Comparison of ENCODE assay signal across 13 cellular contexts in genomic region chr1:25064465-25065238, GRCh38.
A peak's percentile ranks its signal among the peaks of the same experiment; 100 is the strongest.
DNase-seq lines count a peak whose midpoint lies in the region; ATAC-seq and TF ChIP-seq lines count a peak whose summit lies in the region.
"Had no signal": no experiment of that assay in that cellular context is flagged by ENCODE, and none has a peak within 500 bp of the region (broad histone marks: within the 10 kb centered on the region; RNA-seq: fewer than 3 reads in every experiment).

No MANE protein-coding gene starts in this region.

- no peak for TF ChIP-seq CTCF in chondrocyte (IDR thresholded peaks at IDR 0.05)

- H3K36me3 Mint-ChIP-seq in activated CD8-positive, alpha-beta memory T cell treated with anti-CD3 and anti-CD28 coated beads, Interleukin-2, amount 10 ng/mL, durations not matched to agents 7 days and 5 days = no peaks in the 10 kb centered on the region
- H3K36me3 Mint-ChIP-seq in T-cell (no peaks in the 10 kb centered on the region), chondrocyte (ENCODE audit: low read depth) (no peaks in the 10 kb centered on the region)

- peak; percentile 67 for ATAC-seq in activated CD8-positive, alpha-beta memory T cell treated with anti-CD3 and anti-CD28 coated beads, Interleukin-2, amount 10 ng/mL, durations not matched to agents 7 days and 5 days
- ATAC-seq in T-cell (replicated peaks in 1 of 4) = peak in 2 of 4 experiments; percentile 54 to 62

- H3K27me3 Mint-ChIP-seq in activated CD8-positive, alpha-beta memory T cell treated with anti-CD3 and anti-CD28 coated beads, Interleukin-2, amount 10 ng/mL, durations not matched to agents 7 days and 5 days = peaks cover 30% of the 10 kb centered on the region
- H3K27me3 Mint-ChIP-seq in T-cell (no peaks in the 10 kb centered on the region), chondrocyte (ENCODE audit: low read depth) (peaks cover 14% of the 10 kb centered on the region)

- no peak overlapping the region for H3K4me3 Mint-ChIP-seq in activated CD8-positive, alpha-beta memory T cell treated with anti-CD3 and anti-CD28 coated beads, Interleukin-2, amount 10 ng/mL, durations not matched to agents 7 days and 5 days
- peak overlapping the region in 1 of 3 donors; percentile 7 for H3K4me3 Mint-ChIP-seq in T-cell
- H3K4me3 Mint-ChIP-seq in chondrocyte (ENCODE audit: unreplicated experiment) = no peak overlapping the region
- H3K4me3 Mint-ChIP-seq: nephron had no signal

- H3K4me1 Mint-ChIP-seq in activated CD8-positive, alpha-beta memory T cell treated with anti-CD3 and anti-CD28 coated beads, Interleukin-2, amount 10 ng/mL, durations not matched to agents 7 days and 5 days = peaks cover 35% of the 10 kb centered on the region
- peaks cover 0 to 30% (median 30%) of the 10 kb centered on the region in 3 donors for H3K4me1 Mint-ChIP-seq in T-cell
- peaks cover 9% of the 10 kb centered on the region for H3K4me1 Mint-ChIP-seq in chondrocyte (ENCODE audit: low read depth)

- POLR2A ChIA-PET in T-cell (lab: Charles Lee) = interaction anchor here (0.5 to 1.2 kb wide), 3 partner anchors 42 to 163 kb away, joined by 3 to 4 read pairs (median 3); no protein-coding TSS in a partner anchor

- no peaks in the 10 kb centered on the region for H3K9me3 Mint-ChIP-seq in activated CD8-positive, alpha-beta memory T cell treated with anti-CD3 and anti-CD28 coated beads, Interleukin-2, amount 10 ng/mL, durations not matched to agents 7 days and 5 days (ENCODE audit: low read depth)
- H3K9me3 Mint-ChIP-seq in T-cell = no peaks in the 10 kb centered on the region
- H3K9me3 Mint-ChIP-seq in chondrocyte (ENCODE audit: low read depth) = no peaks in the 10 kb centered on the region
- H3K9me3 Mint-ChIP-seq: nephron had no signal

- peak; percentile 69 for DNase-seq in activated CD8-positive, alpha-beta memory T cell treated with anti-CD3 and anti-CD28 coated beads, Interleukin-2, amount 10 ng/mL, durations not matched to agents 7 days and 5 days
- DNase-seq in activated CD8-positive, alpha-beta memory T cell treated with anti-CD3 and anti-CD28 coated beads, Interleukin-2, amount 50 U/mL, for 48 hours = no peak
- DNase-seq in T-cell (peak in 31 of 34 experiments; percentile 8 to 62 (median 27)), chondrocyte (ENCODE audit: low spot score) (peak; percentile 20), NCI-H2196 treated with DMSO at 0.1 percent for 48 hours (lab: John Stamatoyannopoulos, UW; ENCODE audit: unreplicated experiment) (no peak), NCI-H446 (lab: John Stamatoyannopoulos, UW) (no peak), cerebellar nuclear complex (lab: John Stamatoyannopoulos, UW) (no peak)
- peak; percentile 50 for DNase-seq in stimulated activated CD8-positive, alpha-beta memory T cell treated with anti-CD3 and anti-CD28 coated beads, Interleukin-4, amount 100 ng/mL, for 48 hours
- DNase-seq: ACHN, heart right ventricle, left ventricle myocardium inferior, NCI-H2171 treated with DMSO at 0.1 percent for 48 hours had no signal

- CTCF ChIA-PET in activated CD8-positive, alpha-beta memory T cell treated with anti-CD3 and anti-CD28 coated beads, Interleukin-2, amount 10 ng/mL, durations not matched to agents 7 days and 5 days (lab: Charles Lee) = interaction anchor here (1.0 to 4.5 kb wide), 12 partner anchors 23 to 217 kb away, joined by 3 to 24 read pairs (median 4); no protein-coding TSS in a partner anchor
- CTCF ChIA-PET in T-cell (lab: Charles Lee) = interaction anchor here in 1 of 2 donors (0.7 to 1.2 kb wide), 3 partner anchors 28 to 134 kb away, joined by 3 read pairs; no protein-coding TSS in a partner anchor

- peak overlapping the region; percentile 72 for H3K27ac Mint-ChIP-seq in activated CD8-positive, alpha-beta memory T cell treated with anti-CD3 and anti-CD28 coated beads, Interleukin-2, amount 10 ng/mL, durations not matched to agents 7 days and 5 days
- peak overlapping the region; percentile 44 to 65 for H3K27ac Mint-ChIP-seq in T-cell
- H3K27ac Mint-ChIP-seq in chondrocyte (ENCODE audit: unreplicated experiment) = no peak overlapping the region
- H3K27ac Mint-ChIP-seq: nephron had no signal

Comparison
In these comparisons a context has a peak if more than half of its experiments do, and no peak if none do; other contexts are left out.
1. DNase-seq: peak in activated CD8-positive, alpha-beta memory T cell treated with anti-CD3 and anti-CD28 coated beads, Interleukin-2, amount 10 ng/mL, durations not matched to agents 7 days and 5 days (single experiment), T-cell (31 of 34), chondrocyte (single experiment) and stimulated activated CD8-positive, alpha-beta memory T cell treated with anti-CD3 and anti-CD28 coated beads, Interleukin-4, amount 100 ng/mL, for 48 hours (single experiment); none in activated CD8-positive, alpha-beta memory T cell treated with anti-CD3 and anti-CD28 coated beads, Interleukin-2, amount 50 U/mL, for 48 hours (single experiment), NCI-H2196 treated with DMSO at 0.1 percent for 48 hours (single experiment), NCI-H446 (0 of 2) and cerebellar nuclear complex (0 of 2).